7 cellular contexts compared by ENCODE assay signal in the genomic region with DNA sequence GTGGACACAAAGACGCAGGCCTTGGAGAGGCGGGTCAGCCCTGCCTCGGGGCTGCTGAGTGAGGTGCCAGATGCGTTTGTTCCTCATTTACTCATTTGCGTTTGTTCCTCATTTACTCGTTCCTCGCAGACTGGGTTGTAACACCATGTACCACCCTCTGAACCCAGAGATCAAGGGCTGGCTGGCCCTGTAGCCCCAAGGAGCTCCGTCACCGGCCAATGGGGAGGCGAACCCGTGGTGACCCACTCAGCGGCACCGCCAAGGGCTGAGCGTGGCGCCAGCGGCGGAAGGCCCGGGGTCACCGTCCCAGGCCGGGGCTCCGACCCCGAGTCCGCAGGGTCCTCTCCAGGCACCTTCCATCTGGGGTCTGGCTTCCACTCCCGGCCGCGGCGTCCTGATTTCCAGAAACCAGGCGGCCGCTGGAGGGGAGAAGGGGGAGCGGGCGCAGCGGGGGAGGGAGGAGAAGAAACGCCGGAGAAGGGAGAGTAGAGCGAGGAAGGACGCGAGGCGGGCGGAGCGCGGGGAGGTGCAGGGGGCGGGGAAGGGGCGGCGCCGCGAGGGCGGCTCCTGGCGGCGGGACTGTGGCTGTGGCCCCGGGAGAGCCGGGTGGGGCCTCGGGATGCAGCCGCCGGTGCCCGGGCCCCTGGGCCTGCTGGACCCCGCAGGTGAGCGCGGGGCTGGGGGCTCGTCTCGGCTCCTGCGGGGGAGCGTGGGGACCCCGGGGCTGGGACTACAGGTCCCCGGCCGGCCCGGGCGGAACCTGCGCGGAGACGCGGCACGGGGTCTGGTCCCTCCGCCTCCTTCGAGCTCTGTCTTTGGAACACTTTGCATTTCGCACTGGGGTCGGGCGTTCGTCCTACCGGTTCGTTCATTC. TPM values are rescaled to one million over a fixed set of nuclear protein-coding genes. Genes with fewer than 3 reads are reported as not detected.
A peak's percentile ranks its signal among the peaks of the same experiment; 100 is the strongest.
DNase-seq lines count a peak whose midpoint lies in the region; ATAC-seq and TF ChIP-seq lines count a peak whose summit lies in the region.

A gene (plus strand): TSS at position 576 of the 874 bp plus-strand sequence. CDS start 44 bp downstream, at position 620.

- intact Hi-C loops in lower lobe of right lung (cut with DNase I): no loop called here

- H3K27ac ChIP-seq in lower lobe of right lung: peak within 1 kb of the TSS; percentile 86

- DNase-seq in NCI-H748 (lab: John Stamatoyannopoulos, UW; ENCODE audit: unreplicated experiment) (peak; percentile 81), lower lobe of right lung (peak; percentile 91)
- DNase-seq in activated CD8-positive, alpha-beta memory T cell treated with anti-CD3 and anti-CD28 coated beads for 1 hour (ENCODE audit: extremely low read depth in 1 of 2, low read depth in 1 of 2): peak; percentile 42 to 57
- DNase-seq in effector CD4-positive, alpha-beta T cell: peak; percentile 59
- DNase-seq in stimulated activated CD4-positive, alpha-beta T cell treated with anti-CD3 and anti-CD28 coated beads, TNF-alpha, amount 100 ng/mL, for 1 hour (ENCODE audit: low read depth in 3 of 3, low spot score in 1 of 3): peak; percentile 17 to 76 (median 51)

- H3K36me3 ChIP-seq in lower lobe of right lung: no peaks in the 10 kb centered on the region

- peak within 1 kb of the TSS; percentile 82 for H3K4me3 ChIP-seq in lower lobe of right lung

- peaks cover 7% of the 10 kb centered on the region for H3K27me3 ChIP-seq in lower lobe of right lung (ENCODE audit: low read depth)

- peaks cover 17% of the 10 kb centered on the region for H3K4me1 ChIP-seq in lower lobe of right lung

- no peaks in the 10 kb centered on the region for H3K9me3 ChIP-seq in lower lobe of right lung

- peak; percentile 50 for TF ChIP-seq CTCF in lower lobe of right lung (IDR thresholded peaks at IDR 0.05)

- peak; percentile 41 for ATAC-seq in GM18520 (IDR thresholded peaks at IDR 0.05; ENCODE audit: unreplicated experiment)
- ATAC-seq in HG03108 (IDR thresholded peaks at IDR 0.05; ENCODE audit: unreplicated experiment): peak; percentile 78
- peak; percentile 96 to 99 for ATAC-seq in lower lobe of right lung

RNA-seq across cellular contexts. Expression of the gene that starts here (rescaled TPM):
- 21.5 TPM for total RNA-seq in lower lobe of right lung

Comparison
In these comparisons a context has a peak if more than half of its experiments do, and no peak if none do; other contexts are left out.
1. Peak in every context shown above with its lines: DNase-seq, ATAC-seq, H3K4me3 ChIP-seq and H3K27ac ChIP-seq.
2. ATAC-seq: peak in every context shown above with its lines; median percentile 98 in lower lobe of right lung; 78 in HG03108; 41 in GM18520.